ENCODE assay signal across 8 cellular contexts in the genomic region with DNA sequence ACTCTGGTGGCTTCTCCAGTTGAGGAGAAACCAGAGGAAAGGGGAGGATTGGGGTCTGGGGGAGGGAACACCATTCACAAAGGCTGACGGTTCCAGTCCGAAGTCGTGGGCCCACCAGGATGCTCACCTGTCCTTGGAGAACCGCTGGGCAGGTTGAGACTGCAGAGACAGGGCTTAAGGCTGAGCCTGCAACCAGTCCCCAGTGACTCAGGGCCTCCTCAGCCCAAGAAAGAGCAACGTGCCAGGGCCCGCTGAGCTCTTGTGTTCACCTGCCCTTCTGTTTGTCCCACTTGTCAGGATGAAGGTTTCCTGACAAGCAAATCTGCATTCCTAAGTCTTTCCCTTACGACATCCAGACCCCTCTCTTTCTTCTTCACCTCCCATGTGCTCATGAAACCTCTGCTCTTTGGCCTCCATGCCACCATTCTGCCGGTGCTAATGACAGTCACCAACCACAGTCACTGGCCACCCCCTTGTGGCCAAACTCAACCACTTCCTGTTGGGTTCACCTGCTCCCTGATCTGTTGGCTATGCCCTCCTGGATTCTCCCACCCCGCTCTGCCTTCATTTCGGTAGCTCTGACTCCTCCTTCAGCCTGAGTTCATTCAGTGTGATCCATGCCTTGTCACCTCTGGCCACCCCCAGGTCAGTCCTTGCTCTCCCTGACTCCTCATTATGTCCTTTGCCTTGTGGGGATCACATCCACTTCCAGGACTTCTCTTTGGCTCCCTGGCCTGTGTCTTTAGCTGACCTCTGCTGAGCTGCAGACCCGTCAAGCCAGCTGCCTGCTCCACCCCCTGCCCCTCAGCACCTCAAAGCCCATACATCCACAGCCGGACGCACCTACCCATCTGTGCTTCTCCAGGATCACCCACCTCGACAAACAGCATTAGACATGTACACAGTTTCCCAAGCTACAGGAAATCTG. TPM values are rescaled to one million over a fixed set of nuclear protein-coding genes. Genes with fewer than 3 reads are reported as not detected.
DNase-seq lines count a peak whose midpoint lies in the region; ATAC-seq, FAIRE-seq and TF ChIP-seq lines count a peak whose summit lies in the region.

No MANE protein-coding gene starts in this region.

- no peaks in the 10 kb centered on the region for H3K36me3 Mint-ChIP-seq in activated T-cell treated with anti-CD3 and anti-CD28 coated beads, Interleukin-2, amount 50 U/mL, for 24 hours (ENCODE audit: low read depth)

- no peaks in the 10 kb centered on the region for H3K9me3 Mint-ChIP-seq in activated T-cell treated with anti-CD3 and anti-CD28 coated beads, Interleukin-2, amount 50 U/mL, for 24 hours

- H3K4me1 Mint-ChIP-seq in activated T-cell treated with anti-CD3 and anti-CD28 coated beads, Interleukin-2, amount 50 U/mL, for 24 hours (ENCODE audit: low read depth): no peaks in the 10 kb centered on the region

- H3K4me3 ChIP-seq in fibroblast of villous mesenchyme (ENCODE audit: low read depth, low read length): no peak overlapping the region

- no peak overlapping the region for H3K4me3 Mint-ChIP-seq in activated T-cell treated with anti-CD3 and anti-CD28 coated beads, Interleukin-2, amount 50 U/mL, for 24 hours

- H3K27ac Mint-ChIP-seq in activated T-cell treated with anti-CD3 and anti-CD28 coated beads, Interleukin-2, amount 50 U/mL, for 24 hours: no peak overlapping the region

- DNase-seq in COLO668 (lab: John Stamatoyannopoulos, UW; ENCODE audit: unreplicated experiment) (peak; percentile 35), GM19239 (ENCODE audit: insufficient read length, low spot score) (no peak), MV-4-11 (lab: John Stamatoyannopoulos, UW) (peak; percentile 9), fibroblast of villous mesenchyme (ENCODE audit: low read depth) (no peak), frontal cortex (ENCODE audit: low spot score in 2 of 2) (no peak)
- DNase-seq in activated CD4-positive, alpha-beta T cell treated with anti-CD3 and anti-CD28 coated beads for 48 hours: no peak
- no peak for DNase-seq in activated T-cell treated with anti-CD3 and anti-CD28 coated beads, Interleukin-2, amount 50 U/mL, for 24 hours

- FAIRE-seq in GM19239 (lab: Jason Lieb, UNC) (peak; percentile 72), frontal cortex (lab: Jason Lieb, UNC) (no peak)

- peak; percentile 14 for TF ChIP-seq CTCF in fibroblast of villous mesenchyme (IDR thresholded peaks at IDR 0.05; ENCODE audit: insufficient read depth, low read depth, low read length)

- H3K27me3 Mint-ChIP-seq in activated T-cell treated with anti-CD3 and anti-CD28 coated beads, Interleukin-2, amount 50 U/mL, for 24 hours: peaks cover 18% of the 10 kb centered on the region

- ATAC-seq in HG03045 (IDR thresholded peaks at IDR 0.05; ENCODE audit: unreplicated experiment): no peak

RNA-seq across cellular contexts. Expression of a gene that starts 17.6 kb away (rescaled TPM):
- total RNA-seq in fibroblast of villous mesenchyme: not detected in 2 replicates
- 11.8 TPM for total RNA-seq in frontal cortex

RNA-seq across cellular contexts. Expression of a gene that starts 47.7 kb away (rescaled TPM):
- total RNA-seq in fibroblast of villous mesenchyme (17.7 and 22.0 TPM in 2 replicates), frontal cortex (1.6 TPM)

Comparison
In these comparisons a context has a peak if more than half of its experiments do, and no peak if none do; other contexts are left out.
1. DNase-seq: peak in COLO668 (single experiment) and MV-4-11 (single experiment); none in GM19239 (single experiment), fibroblast of villous mesenchyme (single experiment), frontal cortex (0 of 2), activated CD4-positive, alpha-beta T cell treated with anti-CD3 and anti-CD28 coated beads for 48 hours (single experiment) and activated T-cell treated with anti-CD3 and anti-CD28 coated beads, Interleukin-2, amount 50 U/mL, for 24 hours (single experiment).
2. RNA of a gene that starts 17.6 kb away (total RNA-seq): 11.8 TPM in frontal cortex (single experiment); not detected in fibroblast of villous mesenchyme; every median in the first group is over 10 times any median in the second.